In the genomic region with DNA sequence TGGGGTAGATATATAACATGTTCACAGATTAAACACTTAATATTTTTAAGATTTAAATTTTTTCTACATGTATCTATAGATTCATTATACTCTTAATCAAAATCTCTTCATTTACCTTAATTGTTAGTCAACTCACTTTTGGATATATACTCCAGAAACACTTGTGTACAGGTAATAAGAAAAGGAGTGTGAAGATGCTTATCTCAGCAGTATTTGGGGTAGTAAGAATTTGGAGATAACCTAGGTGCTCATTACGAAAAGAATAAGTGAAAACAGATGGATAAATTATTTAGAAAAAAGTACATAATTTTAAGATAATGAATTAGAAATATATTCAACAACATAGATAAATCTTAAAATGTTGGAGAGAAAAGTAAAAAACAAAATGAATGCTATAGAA, we compare ENCODE assay signal across 7 cellular contexts.
"Had no signal": no experiment of that assay in that cellular context is flagged by ENCODE, and none has a peak within 500 bp of the region (broad histone marks: within the 10 kb centered on the region; RNA-seq: fewer than 3 reads in every experiment).

No MANE protein-coding gene starts in this region.

- H3K4me2 ChIP-seq: GM23338 had no signal

- ATAC-seq: GM23338 had no signal

- H3K4me3 ChIP-seq: GM23338 had no signal

- H2AFZ ChIP-seq: GM23338 had no signal

- FAIRE-seq: H1, H54, HTR-8/SVneo had no signal

- DNase-seq: H9, HCEC 1CT, KBM-7 had no signal
